In genomic region chr2:60553496-60553991, GRCh38 we compare ENCODE assay signal across 8 cellular contexts. TPM values are rescaled to one million over a fixed set of nuclear protein-coding genes. Genes with fewer than 3 reads are reported as not detected.
DNase-seq lines count a peak whose midpoint lies in the region; ATAC-seq, FAIRE-seq and TF ChIP-seq lines count a peak whose summit lies in the region.

BCL11A (minus strand) TSS chr2:60553654; CDS start chr2:60553270, 384 bp downstream.

- DNase-seq in A549 (ENCODE audit: low read depth in 1 of 2, low spot score in 1 of 2) (peak; percentile 62 to 82), GM13977 (ENCODE audit: low spot score) (peak; percentile 70), NB4 (ENCODE audit: low read depth) (peak; percentile 97), SK-N-SH (peak; percentile 83), endodermal cell (peak; percentile 90), uterus (no peak), NCI-H2107 treated with DMSO at 0.1 percent for 48 hours (lab: John Stamatoyannopoulos, UW; ENCODE audit: unreplicated experiment) (no peak)

- TF ChIP-seq RAD21 in A549 (conservative IDR thresholded peaks at IDR 0.05 in 1 of 2, IDR thresholded peaks at IDR 0.05 in 1 of 2) (no peak), SK-N-SH (IDR thresholded peaks at IDR 0.05; ENCODE audit: low read length) (no peak)

- H3K4me2 ChIP-seq in A549 = peak within 1 kb of the TSS; percentile 99
- peak within 1 kb of the TSS; percentile 96 for H3K4me2 ChIP-seq in SK-N-SH

- intact Hi-C loops in uterus (cut with DNase I; ENCODE audit: low total_unique reads) = no loop called here

- H3K4me3 ChIP-seq in A549 (peak within 1 kb of the TSS; percentile 63), NB4 (ENCODE audit: low read depth, low read length) (peak within 1 kb of the TSS; percentile 99), SK-N-SH (ENCODE audit: low read depth in 2 of 2, low read length in 1 of 2) (peak within 1 kb of the TSS; percentile 75 to 98), endodermal cell (ENCODE audit: low read length) (peak within 1 kb of the TSS; percentile 86), mononuclear cell (ENCODE audit: low read length) (peak within 1 kb of the TSS; percentile 83), uterus (peak within 1 kb of the TSS; percentile 39 to 50)

- peaks cover 9% of the 10 kb centered on the region for H3F3A ChIP-seq in SK-N-SH (replicated peaks; ENCODE audit: insufficient read depth)

- in situ Hi-C loops in GM13977 (cut with MboI; ENCODE audit: low pct_unique_long_range_greater_than_20kb, low sequenced_read_pairs, unreplicated experiment) = loop anchor here (25.0 kb wide), 2 partner anchors 1266 to 1516 kb away; no protein-coding TSS in a partner anchor

- H3K27me3 ChIP-seq in SK-N-SH (ENCODE audit: insufficient read depth) (peaks cover 27% of the 10 kb centered on the region), endodermal cell (ENCODE audit: control insufficient read depth, insufficient read depth, low read length, poor library complexity, severe bottlenecking) (peaks cover 43% of the 10 kb centered on the region), mononuclear cell (ENCODE audit: insufficient read depth, low read length) (peaks cover 16% of the 10 kb centered on the region), uterus (peaks cover 12 to 48% of the 10 kb centered on the region in 2 donors)

- CTCF ChIA-PET in A549 (lab: Yijun Ruan, JAX) = interaction anchor here (1.2 to 1.4 kb wide), 2 partner anchors 10 to 14 kb away, joined by 3 read pairs; no protein-coding TSS in a partner anchor
- CTCF ChIA-PET in SK-N-SH (lab: Yijun Ruan, JAX) = interaction anchor here (1.3 to 1.5 kb wide), 2 partner anchors 14 to 28 kb away, joined by 3 to 10 read pairs; no protein-coding TSS in a partner anchor

- no peak for FAIRE-seq in A549 (lab: Jason Lieb, UNC)

- H3K4me1 Mint-ChIP-seq in endodermal cell = peaks cover 25% of the 10 kb centered on the region

- peak within 1 kb of the TSS; percentile 86 for H3K9ac ChIP-seq in SK-N-SH
- peak within 1 kb of the TSS; percentile 44 for H3K9ac ChIP-seq in endodermal cell (ENCODE audit: extremely low read depth, low read length, poor library complexity, severe bottlenecking)

- H3K27ac Mint-ChIP-seq in endodermal cell = peak within 1 kb of the TSS; percentile 81

- no peaks in the 10 kb centered on the region for H3K9me2 ChIP-seq in SK-N-SH

- TF ChIP-seq POLR2A in A549 (IDR thresholded peaks at IDR 0.05; ENCODE audit: low read length) (no peak), NB4 (IDR thresholded peaks at IDR 0.05; ENCODE audit: extremely low read depth, insufficient read length) (peak; percentile 58), uterus (IDR thresholded peaks at IDR 0.05) (no peak)

- TF ChIP-seq CTCF in A549 (IDR thresholded peaks at IDR 0.05) (no peak), GM13977 (IDR thresholded peaks at IDR 0.05; ENCODE audit: extremely low read depth, insufficient read depth, missing control alignments) (no peak), NB4 (IDR thresholded peaks at IDR 0.05; ENCODE audit: low read depth, low read length) (no peak), SK-N-SH (IDR thresholded peaks at IDR 0.05) (no peak), endodermal cell (conservative IDR thresholded peaks at IDR 0.05) (no peak), uterus (IDR thresholded peaks at IDR 0.05) (no peak)

- peak; percentile 42 to 57; a peak in 5 of 6 replicates for ATAC-seq in A549

- H3K9me3 ChIP-seq in A549 (no peaks in the 10 kb centered on the region), SK-N-SH (no peaks in the 10 kb centered on the region), endodermal cell (ENCODE audit: control insufficient read depth, low read length) (no peaks in the 10 kb centered on the region), mononuclear cell (ENCODE audit: low read depth, low read length) (no peaks in the 10 kb centered on the region), uterus (no peaks in the 10 kb centered on the region)

- no peaks in the 10 kb centered on the region for H3K36me3 Mint-ChIP-seq in endodermal cell (ENCODE audit: low read depth)

- H4K20me1 ChIP-seq in SK-N-SH (ENCODE audit: insufficient read depth) = no peaks in the 10 kb centered on the region

- H3K36me3 ChIP-seq in SK-N-SH (replicated peaks in 1 of 2; ENCODE audit: control insufficient read depth in 1 of 2, insufficient read depth in 2 of 2, low read length in 1 of 2) (no peaks in the 10 kb centered on the region), endodermal cell (ENCODE audit: control insufficient read depth, insufficient read depth, low read length) (no peaks in the 10 kb centered on the region), uterus (no peaks in the 10 kb centered on the region)

- H2AFZ ChIP-seq in SK-N-SH (ENCODE audit: low read depth) = peak within 1 kb of the TSS; percentile 96

- H3K4me1 ChIP-seq in A549 (peaks cover 42% of the 10 kb centered on the region), SK-N-SH (ENCODE audit: control insufficient read depth in 1 of 2, insufficient read depth in 2 of 2, low read depth in 1 of 2, low read length in 1 of 2) (peaks cover 6 to 35% of the 10 kb centered on the region in 2 experiments; a peak in 1 of 4 replicates), endodermal cell (ENCODE audit: control insufficient read depth, insufficient read depth, low read length) (no peaks in the 10 kb centered on the region), mononuclear cell (ENCODE audit: insufficient read depth, low read length) (peaks cover 72% of the 10 kb centered on the region), uterus (peaks cover 0 to 29% of the 10 kb centered on the region in 2 donors)

- WGBS in A549 (ENCODE audit: missing lambda C conversion rate) = 4% methylated on average over 8 of the region's 30 CpGs
- WGBS in SK-N-SH (ENCODE audit: low lambda C conversion rate) = 1% methylated on average over 30 of the region's 30 CpGs
- 0% methylated on average over 4 to 25 of the region's 30 CpGs for WGBS in endodermal cell (ENCODE audit: insufficient coverage in 1 of 2, insufficient read length in 1 of 2), 2 experiments

- peaks cover 33% of the 10 kb centered on the region for H3K79me2 ChIP-seq in SK-N-SH (ENCODE audit: insufficient read depth)

- H3K4me3 Mint-ChIP-seq in endodermal cell = peak within 1 kb of the TSS; percentile 83

- H3K27me3 Mint-ChIP-seq in endodermal cell (ENCODE audit: insufficient read depth) = peaks cover 42% of the 10 kb centered on the region

- POLR2A ChIA-PET in A549 (lab: Yijun Ruan, JAX) = interaction anchor here (0.6 kb wide), 1 partner anchor 21 kb away, joined by 5 read pairs; no protein-coding TSS in a partner anchor
- POLR2A ChIA-PET in SK-N-SH (lab: Yijun Ruan, JAX) = no interaction called here

- TF ChIP-seq EP300 in A549 (IDR thresholded peaks at IDR 0.05) (no peak), SK-N-SH (IDR thresholded peaks at IDR 0.05; ENCODE audit: borderline replicate concordance in 1 of 2, low read depth in 1 of 2, low read length in 1 of 2) (no peak)

- H3K9me3 Mint-ChIP-seq in endodermal cell = no peaks in the 10 kb centered on the region

- H3K27ac ChIP-seq in A549 (peak within 1 kb of the TSS in 1 of 2 experiments; percentile 55; a peak in 2 of 6 replicates), SK-N-SH (ENCODE audit: low read depth in 2 of 2, low read length in 1 of 2) (peak within 1 kb of the TSS in 1 of 2 experiments; percentile 74; a peak in 2 of 4 replicates), endodermal cell (ENCODE audit: low read depth, low read length) (peak within 1 kb of the TSS; percentile 70), uterus (peak within 1 kb of the TSS in 1 of 2 donors; percentile 3)

TF ChIP-seq in A549, 52 proteins besides CTCF, POLR2A, EP300 and RAD21 (continues in another document):
- no peak for TF ChIP-seq CEBPB (IDR thresholded peaks at IDR 0.05)
- TF ChIP-seq HEYL (CRISPR knock-in tag; IDR thresholded peaks at IDR 0.05) = no peak
- TF ChIP-seq HDAC2 (IDR thresholded peaks at IDR 0.05) = no peak
- TF ChIP-seq PBX3 (IDR thresholded peaks at IDR 0.05) = no peak
- TF ChIP-seq BHLHE40 (IDR thresholded peaks at IDR 0.05; ENCODE audit: low read depth, low read length) = no peak
- no peak for TF ChIP-seq CHD2 (IDR thresholded peaks at IDR 0.05; ENCODE audit: low read length, partially characterized antibody)

TF ChIP-seq in SK-N-SH, 30 proteins besides CTCF, POLR2A, EP300 and RAD21 (continues in another document):
- no peak for TF ChIP-seq GABPA (IDR thresholded peaks at IDR 0.05; ENCODE audit: low read depth)
- TF ChIP-seq PBX3 (IDR thresholded peaks at IDR 0.05) = no peak
- peak; percentile 34; the same call in 1 of the 2 replicates for TF ChIP-seq TAF1 (IDR thresholded peaks at IDR 0.05; ENCODE audit: borderline replicate concordance, low read depth, low read length)
- no peak for TF ChIP-seq JUND (IDR thresholded peaks at IDR 0.05)
- peak; percentile 38; the same call in 1 of the 2 replicates for TF ChIP-seq MAX (IDR thresholded peaks at IDR 0.05; ENCODE audit: low read depth)
- no peak for TF ChIP-seq RFX5 (IDR thresholded peaks at IDR 0.05; ENCODE audit: low read length)

RNA-seq across cellular contexts. Expression of gene BCL11A, which starts in this region (rescaled TPM):
- polyA plus RNA-seq in A549 (2011; rRNA removed) (0.12 and 0.13 TPM in 2 replicates), A549 (2017; fragmentation: RNase III; extraction: RNeasy Plus Mini Kit Qiagen cat#74134 plus additional on column Dnase treatment) (0.04 to 0.12 TPM in 2 of 3 replicates, not detected in the other), SK-N-SH (2012; rRNA removed) (1.9 and 2.4 TPM in 2 replicates)
- polyA plus RNA-seq in A549 (2012; cell fraction: cytosol; rRNA removed) = 0.03 TPM in 2 replicates
- polyA plus RNA-seq in A549 (2012; cell fraction: nucleus; rRNA removed) = 0.01 and 0.02 TPM in 2 replicates
- 0.10 and 0.41 TPM in 2 replicates for polyA minus RNA-seq in A549 (2011; rRNA and poly(A)+ RNA removed)
- polyA plus RNA-seq in SK-N-SH (2012; cell fraction: cytosol; rRNA removed) = 1.8 and 2.3 TPM in 2 replicates
- polyA plus RNA-seq in SK-N-SH (2012; cell fraction: nucleus; rRNA removed) = 3.6 and 5.5 TPM in 2 replicates
- total RNA-seq in endodermal cell (10 to 100 TPM; 14.7 to 16.3 TPM), mononuclear cell (11.2 TPM), uterus (1 to 10 TPM; 1.5 to 8.8 (median 3.2) TPM)
- polyA plus RNA-seq in endodermal cell (2013, experiment 1 of 2) = 45.3 TPM
- polyA plus RNA-seq in endodermal cell (2013, experiment 2 of 2) = 38.5 TPM

Comparison
In these comparisons a context has a peak if more than half of its experiments do, and no peak if none do; other contexts are left out.
1. Peak in DNase-seq, ATAC-seq, H3K4me3 ChIP-seq and H3K4me2 ChIP-seq in A549; RNA of the gene not detected or under 1 TPM.
2. DNase-seq: peak in GM13977 (single experiment), NB4 (single experiment), SK-N-SH (single experiment) and endodermal cell (single experiment); none in uterus (0 of 2) and NCI-H2107 treated with DMSO at 0.1 percent for 48 hours (single experiment).
3. H3K4me3 ChIP-seq: peak in every context shown above with its lines; median percentile 99 in NB4; 86 in SK-N-SH; 86 in endodermal cell; 83 in mononuclear cell; 63 in A549; 44 in uterus.
4. Of the 12 proteins assayed by ChIP-seq in both A549 and SK-N-SH: peak only in A549: none; only in SK-N-SH: MAX and REST; in both: none; in neither: 10.